ENCODE assay signal across 14 cellular contexts in genomic region chr15:45794768-45795486, GRCh38.
DNase-seq lines count a peak whose midpoint lies in the region; ATAC-seq and TF ChIP-seq lines count a peak whose summit lies in the region.
"Had no signal": no experiment of that assay in that cellular context is flagged by ENCODE, and none has a peak within 500 bp of the region (broad histone marks: within the 10 kb centered on the region; RNA-seq: fewer than 3 reads in every experiment).

No MANE protein-coding gene starts in this region.

- ATAC-seq in HG02938 (IDR thresholded peaks at IDR 0.05; ENCODE audit: unreplicated experiment) (peak; percentile 63), HG03097 (IDR thresholded peaks at IDR 0.05; ENCODE audit: low FRiP score, unreplicated experiment) (no peak)
- no peak for ATAC-seq in activated T-cell treated with anti-CD3 and anti-CD28 coated beads, Interleukin-2, amount 50 U/mL, for 72 hours (replicated peaks in 1 of 2)
- ATAC-seq: CD8-positive, alpha-beta T cell had no signal

- H3K9me3 Mint-ChIP-seq in nephron (no peaks in the 10 kb centered on the region), endothelial cell (ENCODE audit: unreplicated experiment) (peaks cover 4% of the 10 kb centered on the region)
- H3K9me3 Mint-ChIP-seq in activated T-cell treated with anti-CD3 and anti-CD28 coated beads, Interleukin-2, amount 50 U/mL, for 72 hours = no peaks in the 10 kb centered on the region
- H3K9me3 Mint-ChIP-seq: CD8-positive, alpha-beta T cell; T-helper 1 cell treated with Interleukin-12 subunit alpha and Interleukin-12 subunit beta and Interleukin-4 antibody, amounts not matched to agents 30 μg/mL and 1 μg/mL, for 36 hours had no signal

- H3K27ac Mint-ChIP-seq in nephron = peak overlapping the region; percentile 53 to 68 (median 63)
- no peak overlapping the region for H3K27ac Mint-ChIP-seq in endothelial cell (ENCODE audit: unreplicated experiment)
- no peak overlapping the region for H3K27ac Mint-ChIP-seq in activated T-cell treated with anti-CD3 and anti-CD28 coated beads, Interleukin-2, amount 50 U/mL, for 72 hours
- H3K27ac Mint-ChIP-seq: CD8-positive, alpha-beta T cell; T-helper 1 cell treated with Interleukin-12 subunit alpha and Interleukin-12 subunit beta and Interleukin-4 antibody, amounts not matched to agents 30 μg/mL and 1 μg/mL, for 36 hours had no signal

- H3K27me3 Mint-ChIP-seq in nephron (ENCODE audit: low read depth) (peaks cover 3% of the 10 kb centered on the region), endothelial cell (ENCODE audit: unreplicated experiment) (peaks cover 6% of the 10 kb centered on the region)
- peaks cover 22% of the 10 kb centered on the region for H3K27me3 Mint-ChIP-seq in activated T-cell treated with anti-CD3 and anti-CD28 coated beads, Interleukin-2, amount 50 U/mL, for 72 hours (ENCODE audit: low read depth)

- no peak for TF ChIP-seq CTCF in nephron (IDR thresholded peaks at IDR 0.05; ENCODE audit: unreplicated experiment in 3 of 3)
- TF ChIP-seq CTCF in endothelial cell (IDR thresholded peaks at IDR 0.05; ENCODE audit: unreplicated experiment) = no peak

- H3K4me3 Mint-ChIP-seq in nephron = no peak overlapping the region
- H3K4me3 Mint-ChIP-seq in endothelial cell (ENCODE audit: unreplicated experiment) = no peak overlapping the region
- H3K4me3 Mint-ChIP-seq in activated T-cell treated with anti-CD3 and anti-CD28 coated beads, Interleukin-2, amount 50 U/mL, for 72 hours = no peak overlapping the region
- H3K4me3 Mint-ChIP-seq: CD8-positive, alpha-beta T cell; T-helper 1 cell treated with Interleukin-12 subunit alpha and Interleukin-12 subunit beta and Interleukin-4 antibody, amounts not matched to agents 30 μg/mL and 1 μg/mL, for 36 hours had no signal

- H3K4me1 Mint-ChIP-seq in nephron (peaks cover 45% of the 10 kb centered on the region), endothelial cell (ENCODE audit: unreplicated experiment) (no peaks in the 10 kb centered on the region)
- no peaks in the 10 kb centered on the region for H3K4me1 Mint-ChIP-seq in activated T-cell treated with anti-CD3 and anti-CD28 coated beads, Interleukin-2, amount 50 U/mL, for 72 hours (ENCODE audit: low read depth)

- H3K36me3 Mint-ChIP-seq in nephron (ENCODE audit: low read depth) = no peaks in the 10 kb centered on the region
- no peaks in the 10 kb centered on the region for H3K36me3 Mint-ChIP-seq in endothelial cell (ENCODE audit: low read depth, unreplicated experiment)
- H3K36me3 Mint-ChIP-seq in activated T-cell treated with anti-CD3 and anti-CD28 coated beads, Interleukin-2, amount 50 U/mL, for 72 hours (ENCODE audit: insufficient read depth in 2 of 2) = no peaks in the 10 kb centered on the region
- H3K36me3 Mint-ChIP-seq: CD8-positive, alpha-beta T cell had no signal

- DNase-seq in DMS153 (lab: John Stamatoyannopoulos, UW) (peak; percentile 13), DMS153 treated with DMSO at 0.1 percent for 48 hours (lab: John Stamatoyannopoulos, UW; ENCODE audit: unreplicated experiment) (no peak), NCI-H2196 (lab: John Stamatoyannopoulos, UW; ENCODE audit: unreplicated experiment) (peak; percentile 29), endothelial cell (ENCODE audit: low spot score) (no peak)
- no peak for DNase-seq in activated T-cell treated with anti-CD3 and anti-CD28 coated beads, Interleukin-2, amount 50 U/mL, for 72 hours
- DNase-seq: activated CD4-positive, alpha-beta T cell treated with anti-CD3 and anti-CD28 coated beads for 4 hours; activated T-cell treated with anti-CD3 and anti-CD28 coated beads, Interleukin-2, amount 50 U/mL, for 48 hours; CD8-positive, alpha-beta T cell; esophagus squamous epithelium; thyroid gland had no signal

Comparison
In these comparisons a context has a peak if more than half of its experiments do, and no peak if none do; other contexts are left out.
1. DNase-seq: peak in DMS153 (single experiment) and NCI-H2196 (single experiment); none in DMS153 treated with DMSO at 0.1 percent for 48 hours (single experiment), endothelial cell (single experiment) and activated T-cell treated with anti-CD3 and anti-CD28 coated beads, Interleukin-2, amount 50 U/mL, for 72 hours (0 of 2).
2. H3K27ac Mint-ChIP-seq: peak in nephron (3 of 3); none in endothelial cell (single experiment) and activated T-cell treated with anti-CD3 and anti-CD28 coated beads, Interleukin-2, amount 50 U/mL, for 72 hours (single experiment).